Comparison of ENCODE assay signal across 9 cellular contexts in the genomic region with DNA sequence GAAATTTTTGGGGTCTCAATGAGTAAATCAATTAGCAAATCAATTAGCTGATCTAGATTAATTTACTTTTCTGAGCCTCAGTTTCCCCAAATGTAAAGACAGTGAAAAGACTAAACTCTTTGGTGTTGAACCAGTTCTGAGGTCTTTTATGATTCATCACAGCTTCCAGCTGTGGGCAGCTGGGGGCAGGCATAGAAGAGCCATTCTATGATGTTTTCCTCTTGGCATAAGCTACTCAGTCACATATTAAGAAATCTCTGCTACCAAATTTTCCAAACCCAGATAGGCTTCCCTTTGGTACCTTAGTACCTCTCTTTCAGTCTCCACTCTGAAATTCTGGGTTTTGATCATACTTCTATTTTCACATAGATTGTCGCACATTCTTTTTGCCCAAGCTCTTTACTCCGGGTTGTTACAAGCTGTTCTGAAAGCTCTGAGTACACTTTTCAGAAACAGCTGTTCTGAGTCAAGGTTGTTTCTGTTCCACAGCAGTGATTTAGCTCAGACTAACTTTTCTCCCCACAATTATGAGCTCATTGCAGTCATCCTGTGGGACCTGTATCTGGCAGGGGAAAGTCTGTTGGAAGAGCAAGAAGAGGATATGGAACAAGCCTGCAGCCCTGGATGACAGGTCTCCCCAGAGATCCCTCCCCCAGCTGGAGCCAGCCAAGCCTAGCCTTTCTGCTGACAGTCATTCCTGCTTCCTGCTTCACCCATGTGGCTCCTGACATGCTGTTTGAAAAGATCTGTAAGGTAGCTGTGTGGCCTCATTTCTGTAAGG.
A peak's percentile ranks its signal among the peaks of the same experiment; 100 is the strongest.
DNase-seq lines count a peak whose midpoint lies in the region; ATAC-seq and TF ChIP-seq lines count a peak whose summit lies in the region.
"Had no signal": no experiment of that assay in that cellular context is flagged by ENCODE, and none has a peak within 500 bp of the region (broad histone marks: within the 10 kb centered on the region; RNA-seq: fewer than 3 reads in every experiment).

No MANE protein-coding gene starts in this region.

- H3K36me3 ChIP-seq in A673 (ENCODE audit: insufficient read depth, low read length, poor library complexity, severe bottlenecking): no peaks in the 10 kb centered on the region

- no peaks in the 10 kb centered on the region for H3K27me3 ChIP-seq in A673 (replicated peaks; ENCODE audit: insufficient read depth, low read depth, low read length, poor library complexity)

- no peaks in the 10 kb centered on the region for H3K36me3 Mint-ChIP-seq in chondrocyte (ENCODE audit: low read depth)
- no peaks in the 10 kb centered on the region for H3K36me3 Mint-ChIP-seq in HFFc6 (ENCODE audit: low read depth)

- H3K4me3 ChIP-seq in A673 (ENCODE audit: low read depth, low read length, poor library complexity, severe bottlenecking): no peak overlapping the region

- H3K9me3 ChIP-seq in A673 (ENCODE audit: low read depth, low read length, poor library complexity, severe bottlenecking): no peaks in the 10 kb centered on the region

- H3K27ac Mint-ChIP-seq in chondrocyte (ENCODE audit: unreplicated experiment) (peak overlapping the region; percentile 58), HFFc6 (no peak overlapping the region)
- H3K27ac Mint-ChIP-seq: T-helper 1 cell treated with Interleukin-12 subunit alpha and Interleukin-12 subunit beta and Interleukin-4 antibody, amounts not matched to agents 30 μg/mL and 1 μg/mL, for 36 hours had no signal

- no peak overlapping the region for H3K4me3 Mint-ChIP-seq in chondrocyte (ENCODE audit: unreplicated experiment)
- no peak overlapping the region for H3K4me3 Mint-ChIP-seq in HFFc6
- H3K4me3 Mint-ChIP-seq: T-helper 1 cell treated with Interleukin-12 subunit alpha and Interleukin-12 subunit beta and Interleukin-4 antibody, amounts not matched to agents 30 μg/mL and 1 μg/mL, for 36 hours had no signal

- DNase-seq in chondrocyte (ENCODE audit: low spot score) (no peak), occipital lobe (lab: John Stamatoyannopoulos, UW) (peak; percentile 58), HFFc6 (no peak), AG20443 (ENCODE audit: low spot score) (no peak), germinal center (ENCODE audit: low spot score) (no peak), A673 (ENCODE audit: low spot score) (no peak)

- H3K9me3 Mint-ChIP-seq in chondrocyte (ENCODE audit: low read depth) (peaks cover 2% of the 10 kb centered on the region), HFFc6 (peaks cover 24% of the 10 kb centered on the region)
- H3K9me3 Mint-ChIP-seq: T-helper 1 cell treated with Interleukin-12 subunit alpha and Interleukin-12 subunit beta and Interleukin-4 antibody, amounts not matched to agents 30 μg/mL and 1 μg/mL, for 36 hours had no signal

- peaks cover 46% of the 10 kb centered on the region for H3K4me1 Mint-ChIP-seq in chondrocyte (ENCODE audit: low read depth)
- no peaks in the 10 kb centered on the region for H3K4me1 Mint-ChIP-seq in HFFc6 (ENCODE audit: low read depth)

- peak; percentile 69 for ATAC-seq in GM18517 (IDR thresholded peaks at IDR 0.05; ENCODE audit: unreplicated experiment)
- peak; percentile 52 for ATAC-seq in HG02885 (IDR thresholded peaks at IDR 0.05; ENCODE audit: poor library complexity, unreplicated experiment)

- intact Hi-C loops in A673 (cut with micrococcal nuclease; ENCODE audit: unreplicated experiment): no loop called here

- POLR2A ChIA-PET in A673 (lab: Charles Lee; ENCODE audit: low non-redundant PET): no interaction called here

- BruUV-seq in A673 (replicated peaks; lab: Mats Ljungman, UMichigan): no TSS peak

- CTCF ChIA-PET in A673 (lab: Charles Lee): no interaction called here

- TF ChIP-seq CTCF in chondrocyte (IDR thresholded peaks at IDR 0.05) (no peak), HFFc6 (IDR thresholded peaks at IDR 0.05) (no peak), A673 (conservative IDR thresholded peaks at IDR 0.05; ENCODE audit: low read depth, low read length) (no peak)

- H3K27me3 Mint-ChIP-seq in chondrocyte (ENCODE audit: low read depth) (no peaks in the 10 kb centered on the region), HFFc6 (ENCODE audit: insufficient read depth) (no peaks in the 10 kb centered on the region)

- no peaks in the 10 kb centered on the region for H3K4me1 ChIP-seq in A673 (ENCODE audit: insufficient read depth, low read length, poor library complexity, severe bottlenecking)

- no peak overlapping the region for H3K27ac ChIP-seq in A673 (ENCODE audit: low read depth, low read length, poor library complexity, severe bottlenecking)
